ENCODE assay signal across 14 cellular contexts in the genomic region with DNA sequence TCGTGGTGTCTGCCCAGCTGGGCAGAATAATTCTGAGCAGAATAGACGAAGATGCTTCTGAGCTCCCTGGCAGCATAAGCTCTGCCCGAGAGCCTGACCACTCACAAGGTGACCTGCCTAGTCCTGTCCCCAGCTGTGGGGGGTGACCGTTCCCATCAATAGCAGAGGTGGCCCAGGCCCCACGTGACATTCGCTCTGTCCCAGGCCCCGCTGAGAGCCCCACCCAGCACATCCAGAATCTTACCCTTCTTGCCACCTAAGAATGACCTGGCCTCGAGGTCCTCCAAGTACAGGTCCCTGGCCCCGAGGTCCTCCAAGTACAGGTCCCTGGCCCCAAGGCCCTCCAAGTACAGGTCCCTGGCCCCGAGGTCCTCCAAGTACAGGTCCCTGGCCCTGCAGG. TPM values are rescaled to one million over a fixed set of nuclear protein-coding genes. Genes with fewer than 3 reads are reported as not detected.
DNase-seq lines count a peak whose midpoint lies in the region; ATAC-seq and TF ChIP-seq lines count a peak whose summit lies in the region.
"Had no signal": no experiment of that assay in that cellular context is flagged by ENCODE, and none has a peak within 500 bp of the region (broad histone marks: within the 10 kb centered on the region; RNA-seq: fewer than 3 reads in every experiment).

No MANE protein-coding gene starts in this region.

- H3K4me3 ChIP-seq in AG04450 (ENCODE audit: low read depth, low read length) (no peak overlapping the region), esophagus squamous epithelium (peak overlapping the region in 3 of 4 donors; percentile 54 to 73 (median 65))

- peak overlapping the region; percentile 86 for H3K27ac Mint-ChIP-seq in osteocyte (ENCODE audit: unreplicated experiment)

- no peak overlapping the region for H3K4me3 Mint-ChIP-seq in osteocyte (ENCODE audit: unreplicated experiment)

- no peak for TF ChIP-seq CTCF in AG04450 (IDR thresholded peaks at IDR 0.05; ENCODE audit: low read depth, low read length)
- no peak for TF ChIP-seq CTCF in esophagus squamous epithelium (IDR thresholded peaks at IDR 0.05)
- no peak for TF ChIP-seq CTCF in osteocyte (IDR thresholded peaks at IDR 0.05)

- no peaks in the 10 kb centered on the region for H3K9me3 Mint-ChIP-seq in osteocyte (ENCODE audit: unreplicated experiment)
- H3K9me3 Mint-ChIP-seq: stimulated activated naive B cell treated with anti-CD40 and anti-IgM and Interleukin-4, amounts not matched to agents 10 μg/mL and 1 μg/mL and 100 μg/mL, for 72 hours had no signal

- CTCF ChIA-PET in AG04450 (lab: Charles Lee) = no interaction called here

- TF ChIP-seq POLR2A in esophagus squamous epithelium (IDR thresholded peaks at IDR 0.05) = no peak

- peaks cover 0 to 13% (median 0%) of the 10 kb centered on the region in 3 donors for H3K36me3 ChIP-seq in esophagus squamous epithelium

- peaks cover 65% of the 10 kb centered on the region for H3K4me1 Mint-ChIP-seq in osteocyte (ENCODE audit: unreplicated experiment)

- ATAC-seq in SK-N-SH treated with all-trans-retinoic acid at 6 μM for 48 hours (peak; percentile 1; the same call in 1 of the 3 replicates), GM19467 (IDR thresholded peaks at IDR 0.05; ENCODE audit: unreplicated experiment) (no peak)

- H3K9me3 ChIP-seq in AG04450 (ENCODE audit: control insufficient read depth, insufficient read depth, low read length) (peaks cover 6% of the 10 kb centered on the region; the same call in 1 of the 2 replicates), esophagus squamous epithelium (no peaks in the 10 kb centered on the region)

- no peaks in the 10 kb centered on the region for H3K27me3 ChIP-seq in AG04450 (ENCODE audit: control insufficient read depth, insufficient read depth, low read length)
- H3K27me3 ChIP-seq in esophagus squamous epithelium = no peaks in the 10 kb centered on the region

- peaks cover 42 to 78% (median 47%) of the 10 kb centered on the region in 3 donors for H3K4me1 ChIP-seq in esophagus squamous epithelium

- intact Hi-C loops in esophagus squamous epithelium (cut with DNase I) = no loop called here

- H3K27ac ChIP-seq in AG04450 (ENCODE audit: low read depth, low read length) = peak overlapping the region; percentile 81
- H3K27ac ChIP-seq in esophagus squamous epithelium = peak overlapping the region; percentile 81 to 92 (median 88)
- no peak overlapping the region for H3K27ac ChIP-seq in substantia nigra (ENCODE audit: low read depth, low read length, poor library complexity, severe bottlenecking)

- 90% methylated on average over 2 of the region's 10 CpGs; no CpG with 5 or more reads in 1 of the 2 donors for WGBS in esophagus squamous epithelium, 2 donors

- POLR2A ChIA-PET in AG04450 (lab: Yijun Ruan, JAX) = no interaction called here

- no peaks in the 10 kb centered on the region for H3K27me3 Mint-ChIP-seq in osteocyte (ENCODE audit: unreplicated experiment)

- peaks cover 8% of the 10 kb centered on the region for H3K36me3 Mint-ChIP-seq in osteocyte (ENCODE audit: unreplicated experiment)

- DNase-seq in AG04450 (ENCODE audit: low read depth, low spot score) = no peak
- DNase-seq in esophagus squamous epithelium (lab: John Stamatoyannopoulos, UW) = no peak
- DNase-seq in osteocyte (ENCODE audit: extremely low spot score, unreplicated experiment) = no peak
- no peak for DNase-seq in glomerular visceral epithelial cell (ENCODE audit: extremely low spot score)
- no peak for DNase-seq in HUDEP-2 (lab: John Stamatoyannopoulos, UW; ENCODE audit: unreplicated experiment in 76 of 76)
- DNase-seq in substantia nigra (lab: John Stamatoyannopoulos, UW) = no peak
- DNase-seq: COR-L47; kidney glomerular epithelial cell; NCI-H524; stimulated activated naive B cell treated with anti-CD40 and anti-IgM and Interleukin-4, amounts not matched to agents 10 μg/mL and 1 μg/mL and 100 μg/mL, for 72 hours had no signal

TF ChIP-seq in SK-N-SH treated with all-trans-retinoic acid at 6 μM for 48 hours, 23 proteins besides CTCF, POLR2A, EP300 and RAD21:
- TF ChIP-seq BACH2 (CRISPR knock-in tag; IDR thresholded peaks at IDR 0.05; ENCODE audit: borderline replicate concordance) (no peak), ARNTL (CRISPR knock-in tag; IDR thresholded peaks at IDR 0.05; ENCODE audit: borderline replicate concordance, low read depth) (no peak), ZNF8 (CRISPR knock-in tag; IDR thresholded peaks at IDR 0.05) (no peak), ZC3H10 (CRISPR knock-in tag; IDR thresholded peaks at IDR 0.05) (no peak), ZFP3 (CRISPR knock-in tag; IDR thresholded peaks at IDR 0.05) (no peak), RARB (CRISPR knock-in tag; IDR thresholded peaks at IDR 0.05) (no peak), CSDC2 (CRISPR knock-in tag; IDR thresholded peaks at IDR 0.05) (no peak), PPARA (CRISPR knock-in tag; IDR thresholded peaks at IDR 0.05; ENCODE audit: borderline replicate concordance) (no peak)
- TF ChIP-seq, protein P1, sequence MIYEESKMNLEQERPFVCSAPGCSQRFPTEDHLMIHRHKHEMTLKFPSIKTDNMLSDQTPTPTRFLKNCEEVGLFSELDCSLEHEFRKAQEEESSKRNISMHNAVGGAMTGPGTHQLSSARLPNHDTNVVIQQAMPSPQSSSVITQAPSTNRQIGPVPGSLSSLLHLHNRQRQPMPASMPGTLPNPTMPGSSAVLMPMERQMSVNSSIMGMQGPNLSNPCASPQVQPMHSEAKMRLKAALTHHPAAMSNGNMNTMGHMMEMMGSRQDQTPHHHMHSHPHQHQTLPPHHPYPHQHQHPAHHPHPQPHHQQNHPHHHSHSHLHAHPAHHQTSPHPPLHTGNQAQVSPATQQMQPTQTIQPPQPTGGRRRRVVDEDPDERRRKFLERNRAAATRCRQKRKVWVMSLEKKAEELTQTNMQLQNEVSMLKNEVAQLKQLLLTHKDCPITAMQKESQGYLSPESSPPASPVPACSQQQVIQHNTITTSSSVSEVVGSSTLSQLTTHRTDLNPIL (CRISPR knock-in tag; IDR thresholded peaks at IDR 0.05; ENCODE audit: low read depth) = no peak
- TF ChIP-seq, protein P2, sequence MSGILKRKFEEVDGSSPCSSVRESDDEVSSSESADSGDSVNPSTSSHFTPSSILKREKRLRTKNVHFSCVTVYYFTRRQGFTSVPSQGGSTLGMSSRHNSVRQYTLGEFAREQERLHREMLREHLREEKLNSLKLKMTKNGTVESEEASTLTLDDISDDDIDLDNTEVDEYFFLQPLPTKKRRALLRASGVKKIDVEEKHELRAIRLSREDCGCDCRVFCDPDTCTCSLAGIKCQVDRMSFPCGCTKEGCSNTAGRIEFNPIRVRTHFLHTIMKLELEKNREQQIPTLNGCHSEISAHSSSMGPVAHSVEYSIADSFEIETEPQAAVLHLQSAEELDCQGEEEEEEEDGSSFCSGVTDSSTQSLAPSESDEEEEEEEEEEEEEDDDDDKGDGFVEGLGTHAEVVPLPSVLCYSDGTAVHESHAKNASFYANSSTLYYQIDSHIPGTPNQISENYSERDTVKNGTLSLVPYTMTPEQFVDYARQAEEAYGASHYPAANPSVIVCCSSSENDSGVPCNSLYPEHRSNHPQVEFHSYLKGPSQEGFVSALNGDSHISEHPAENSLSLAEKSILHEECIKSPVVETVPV (CRISPR knock-in tag; IDR thresholded peaks at IDR 0.05) = no peak
- TF ChIP-seq, protein P3, sequence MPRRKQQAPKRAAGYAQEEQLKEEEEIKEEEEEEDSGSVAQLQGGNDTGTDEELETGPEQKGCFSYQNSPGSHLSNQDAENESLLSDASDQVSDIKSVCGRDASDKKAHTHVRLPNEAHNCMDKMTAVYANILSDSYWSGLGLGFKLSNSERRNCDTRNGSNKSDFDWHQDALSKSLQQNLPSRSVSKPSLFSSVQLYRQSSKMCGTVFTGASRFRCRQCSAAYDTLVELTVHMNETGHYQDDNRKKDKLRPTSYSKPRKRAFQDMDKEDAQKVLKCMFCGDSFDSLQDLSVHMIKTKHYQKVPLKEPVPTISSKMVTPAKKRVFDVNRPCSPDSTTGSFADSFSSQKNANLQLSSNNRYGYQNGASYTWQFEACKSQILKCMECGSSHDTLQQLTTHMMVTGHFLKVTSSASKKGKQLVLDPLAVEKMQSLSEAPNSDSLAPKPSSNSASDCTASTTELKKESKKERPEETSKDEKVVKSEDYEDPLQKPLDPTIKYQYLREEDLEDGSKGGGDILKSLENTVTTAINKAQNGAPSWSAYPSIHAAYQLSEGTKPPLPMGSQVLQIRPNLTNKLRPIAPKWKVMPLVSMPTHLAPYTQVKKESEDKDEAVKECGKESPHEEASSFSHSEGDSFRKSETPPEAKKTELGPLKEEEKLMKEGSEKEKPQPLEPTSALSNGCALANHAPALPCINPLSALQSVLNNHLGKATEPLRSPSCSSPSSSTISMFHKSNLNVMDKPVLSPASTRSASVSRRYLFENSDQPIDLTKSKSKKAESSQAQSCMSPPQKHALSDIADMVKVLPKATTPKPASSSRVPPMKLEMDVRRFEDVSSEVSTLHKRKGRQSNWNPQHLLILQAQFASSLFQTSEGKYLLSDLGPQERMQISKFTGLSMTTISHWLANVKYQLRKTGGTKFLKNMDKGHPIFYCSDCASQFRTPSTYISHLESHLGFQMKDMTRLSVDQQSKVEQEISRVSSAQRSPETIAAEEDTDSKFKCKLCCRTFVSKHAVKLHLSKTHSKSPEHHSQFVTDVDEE (CRISPR knock-in tag; IDR thresholded peaks at IDR 0.05) = no peak

RNA-seq across cellular contexts. Expression of a gene that starts 0.7 kb away (rescaled TPM):
- 6.2 and 8.4 TPM in 2 replicates for polyA plus RNA-seq in AG04450 (2011; rRNA removed)
- polyA minus RNA-seq in AG04450 (2011; rRNA and poly(A)+ RNA removed) = 5.5 and 8.4 TPM in 2 replicates
- 10 to 100 TPM in 1 of 4 donors, 1 to 10 TPM in 3; 4.3 to 32.4 (median 7.9) TPM for total RNA-seq in esophagus squamous epithelium
- 13.5 and 14.5 TPM in 2 replicates for total RNA-seq in osteocyte
- total RNA-seq: epithelial cell of proximal tubule had no signal

RNA-seq across cellular contexts. Expression of a gene that starts 39.6 kb away (rescaled TPM):
- polyA plus RNA-seq in AG04450 (2011; rRNA removed) = 6.2 and 7.4 TPM in 2 replicates
- 2.6 and 3.5 TPM in 2 replicates for polyA minus RNA-seq in AG04450 (2011; rRNA and poly(A)+ RNA removed)
- total RNA-seq in esophagus squamous epithelium (10 to 100 TPM; 17.0 to 29.3 (median 21.4) TPM), osteocyte (35.7 and 37.8 TPM in 2 replicates)

RNA-seq across cellular contexts. Expression of a gene that starts 44.0 kb away (rescaled TPM):
- not detected in 2 replicates for polyA plus RNA-seq in AG04450 (2011; rRNA removed)
- not detected in 2 replicates for polyA minus RNA-seq in AG04450 (2011; rRNA and poly(A)+ RNA removed)
- total RNA-seq in esophagus squamous epithelium (not detected), osteocyte (not detected in 2 replicates)
- total RNA-seq: epithelial cell of proximal tubule; T-helper 2 cell treated with Interferon-gamma antibody and Interleukin-4, amounts not matched to agents 100 ng/mL and 5 ng/mL, for 36 hours had no signal

RNA-seq across cellular contexts. Expression of a gene that starts 57.9 kb away (rescaled TPM):
- polyA plus RNA-seq in AG04450 (2011; rRNA removed) = 15.7 and 19.1 TPM in 2 replicates
- 27.0 and 38.5 TPM in 2 replicates for polyA minus RNA-seq in AG04450 (2011; rRNA and poly(A)+ RNA removed)
- 10 to 100 TPM; 21.5 to 41.2 (median 33.6) TPM for total RNA-seq in esophagus squamous epithelium
- total RNA-seq in osteocyte = 177 and 179 TPM in 2 replicates
